ENCODE assay signal across 8 cellular contexts in genomic region chr22:42090596-42091445, GRCh38. TPM values are rescaled to one million over a fixed set of nuclear protein-coding genes. Genes with fewer than 3 reads are reported as not detected.
DNase-seq lines count a peak whose midpoint lies in the region; ATAC-seq, FAIRE-seq and TF ChIP-seq lines count a peak whose summit lies in the region.

Gene NDUFA6 (minus strand): TSS chr22:42090772. CDS start chr22:42090744, 28 bp downstream.

- DNase-seq in GM12891 (ENCODE audit: insufficient read length, low spot score) (peak; percentile 96), NCI-H146 (lab: John Stamatoyannopoulos, UW) (peak; percentile 97), amniotic stem cell (lab: John Stamatoyannopoulos, UW) (peak; percentile 98), left cardiac atrium (peak; percentile 99), progenitor cell of endocrine pancreas (ENCODE audit: low spot score, unreplicated experiment) (peak; percentile 97)

- FAIRE-seq in GM12891 (lab: Jason Lieb, UNC) = peak; percentile 99

- peak within 1 kb of the TSS; percentile 63 for H3K4me3 ChIP-seq in urinary bladder (ENCODE audit: low read depth, low read length)

- WGBS in urinary bladder = under 1% methylated on average over 70 of the region's 70 CpGs

- H3K36me3 ChIP-seq in urinary bladder (ENCODE audit: insufficient read depth) = no peaks in the 10 kb centered on the region

- peak; percentile 95 for TF ChIP-seq POLR2A in GM12891 (IDR thresholded peaks at IDR 0.05; ENCODE audit: low read depth, low read length)

- peaks cover 5% of the 10 kb centered on the region for H3K4me1 Mint-ChIP-seq in progenitor cell of endocrine pancreas (ENCODE audit: low read depth)

- intact Hi-C loops in T-helper 1 cell treated with Interleukin-12 subunit alpha and Interleukin-12 subunit beta and Interleukin-4 antibody, amounts not matched to agents 30 ng/mL and 1 ng/mL, for 36 hours (cut with micrococcal nuclease) = loop anchor here (1.0 to 5.0 kb wide), 21 partner anchors 11 to 524 kb away; partner anchors contain the start of genes NAGA, POLDIP3, RRP7A and SERHL2
- intact Hi-C loops in left cardiac atrium (cut with DNase I) = loop anchor here in 1 of 2 donors (10.0 kb wide), 1 partner anchor 344 kb away; the partner anchor contains the start of gene NFAM1

- peaks cover 2% of the 10 kb centered on the region for H3K4me1 ChIP-seq in urinary bladder (ENCODE audit: insufficient read depth)

- peak; percentile 88 for TF ChIP-seq CTCF in progenitor cell of endocrine pancreas (IDR thresholded peaks at IDR 0.05; ENCODE audit: unreplicated experiment)

- H3K27ac ChIP-seq in urinary bladder (ENCODE audit: low read depth) = peak within 1 kb of the TSS; percentile 97

- H3K9me3 Mint-ChIP-seq in progenitor cell of endocrine pancreas (ENCODE audit: low read depth) = no peaks in the 10 kb centered on the region

- no peaks in the 10 kb centered on the region for H3K27me3 Mint-ChIP-seq in progenitor cell of endocrine pancreas

- ATAC-seq in HG02852 (IDR thresholded peaks at IDR 0.05; ENCODE audit: unreplicated experiment) (peak; percentile 89), left cardiac atrium (peak; percentile 98)

- peak within 1 kb of the TSS; percentile 98 for H3K4me3 Mint-ChIP-seq in progenitor cell of endocrine pancreas (ENCODE audit: low read depth)

- peak within 1 kb of the TSS; percentile 100 for H3K27ac Mint-ChIP-seq in progenitor cell of endocrine pancreas

- peaks cover 17% of the 10 kb centered on the region for H3K36me3 Mint-ChIP-seq in progenitor cell of endocrine pancreas (ENCODE audit: insufficient read depth)

TF ChIP-seq in GM12891, 5 proteins besides CTCF, POLR2A, EP300 and RAD21:
- TF ChIP-seq TAF1 (IDR thresholded peaks at IDR 0.05; ENCODE audit: low read depth, low read length) = peak; percentile 95
- TF ChIP-seq SPI1 (IDR thresholded peaks at IDR 0.05; ENCODE audit: low read depth, low read length) = no peak
- TF ChIP-seq POLR2AphosphoS5 (IDR thresholded peaks at IDR 0.05; ENCODE audit: low read depth, low read length) = peak; percentile 88
- TF ChIP-seq POU2F2 (IDR thresholded peaks at IDR 0.05; ENCODE audit: low read depth, low read length) = no peak
- no peak for TF ChIP-seq PAX5 (IDR thresholded peaks at IDR 0.05; ENCODE audit: insufficient read depth, low read length, severe bottlenecking)

RNA-seq across cellular contexts. Expression of gene NDUFA6, which starts in this region (rescaled TPM):
- polyA plus RNA-seq in GM12891 (2012; ENCODE audit: low read depth, missing spikeins) = 112 TPM
- total RNA-seq in T-helper 1 cell treated with Interleukin-12 subunit alpha and Interleukin-12 subunit beta and Interleukin-4 antibody, amounts not matched to agents 30 ng/mL and 1 ng/mL, for 36 hours = 71.0 and 73.7 TPM in 2 replicates
- total RNA-seq in left cardiac atrium (100 to 1,000 TPM; 224 to 247 TPM), progenitor cell of endocrine pancreas (66.2 and 73.4 TPM in 2 replicates), urinary bladder (54.0 TPM)
- polyA plus RNA-seq in urinary bladder = 118 TPM

Comparison
In these comparisons a context has a peak if more than half of its experiments do, and no peak if none do; other contexts are left out.
1. Peak in every context shown above with its lines: DNase-seq, ATAC-seq, H3K4me3 ChIP-seq and H3K27ac ChIP-seq.